ENCODE assay signal across 8 cellular contexts in genomic region chr7:22726345-22726848, GRCh38. TPM values are rescaled to one million over a fixed set of nuclear protein-coding genes. Genes with fewer than 3 reads are reported as not detected.
A peak's percentile ranks its signal among the peaks of the same experiment; 100 is the strongest.
DNase-seq lines count a peak whose midpoint lies in the region; ATAC-seq, FAIRE-seq and TF ChIP-seq lines count a peak whose summit lies in the region.

No MANE protein-coding gene starts in this region.

- peak overlapping the region; percentile 65 for H3K9ac ChIP-seq in IMR-90 (ENCODE audit: low read depth, low read length)

- no peaks in the 10 kb centered on the region for H3K27me3 ChIP-seq in IMR-90 (ENCODE audit: control insufficient read depth, insufficient read depth, low read length)

- H2BK5ac ChIP-seq in IMR-90 (ENCODE audit: low read depth, low read length, poor library complexity, severe bottlenecking), result peak overlapping the region; percentile 98

- H2BK120ac ChIP-seq in IMR-90 (ENCODE audit: low read depth, low read length), result peak overlapping the region; percentile 95

- ATAC-seq in GM21619 (IDR thresholded peaks at IDR 0.05; ENCODE audit: unreplicated experiment) (peak; percentile 62), IMR-90 (ENCODE audit: low read depth) (peak; percentile 53)

- H3K27ac ChIP-seq in IMR-90 (ENCODE audit: insufficient read depth, low read length) (peak overlapping the region; percentile 97), adipose tissue (ENCODE audit: low read depth, low read length) (peak overlapping the region; percentile 11), skin epidermis (peak overlapping the region in 13 of 21 experiments; percentile 3 to 80 (median 56))

- H3K4ac ChIP-seq in IMR-90 (ENCODE audit: low read depth, low read length), result peak overlapping the region; percentile 92

- peak overlapping the region; percentile 85 for H2AFZ ChIP-seq in IMR-90 (replicated peaks; ENCODE audit: low read length, poor library complexity)

- in situ Hi-C loops in IMR-90 (cut with MboI; ENCODE audit: low sequenced_read_pairs), result no loop called here

- H3K36me3 ChIP-seq in IMR-90 (ENCODE audit: control insufficient read depth, insufficient read depth, low read length), result peaks cover 18% of the 10 kb centered on the region

- H4K20me1 ChIP-seq in IMR-90 (ENCODE audit: insufficient read depth, low read length), result no peaks in the 10 kb centered on the region

- H3K4me3 ChIP-seq in IMR-90 (ENCODE audit: insufficient read depth, low read depth, low read length) (no peak overlapping the region), skin epidermis (peak overlapping the region in 3 of 7 experiments; percentile 6 to 26 (median 24))

- peak overlapping the region; percentile 74 for H3K14ac ChIP-seq in IMR-90 (replicated peaks; ENCODE audit: low read depth, low read length)

- peak overlapping the region; percentile 95 for H2AK5ac ChIP-seq in IMR-90 (ENCODE audit: low read depth, low read length)

- POLR2A ChIA-PET in IMR-90 (lab: Charles Lee; ENCODE audit: unreplicated experiment), result interaction anchor here (0.6 to 3.3 kb wide), 11 partner anchors 31 to 451 kb away, joined by 3 to 38 read pairs (median 3); no protein-coding TSS in a partner anchor

- H2BK15ac ChIP-seq in IMR-90 (ENCODE audit: low read depth, low read length), result peak overlapping the region; percentile 90; the same call in 2 of the 3 replicates

- CTCF ChIA-PET in IMR-90 (lab: Yijun Ruan, JAX), result interaction anchor here (0.6 to 4.4 kb wide), 23 partner anchors 8 to 380 kb away, joined by 3 to 37 read pairs (median 5); no protein-coding TSS in a partner anchor

- H3K9me3 ChIP-seq in IMR-90 (ENCODE audit: control insufficient read depth, insufficient read depth, low read length), result no peaks in the 10 kb centered on the region

- peak overlapping the region; percentile 88 for H3K4me2 ChIP-seq in IMR-90 (ENCODE audit: low read depth, low read length)

- WGBS in IMR-90 (ENCODE audit: extremely low coverage in 2 of 2, insufficient read length in 1 of 2), 2 experiments, result 20% methylated on average over 1 of the region's 7 CpGs; no CpG with 5 or more reads in 1 of the 2 experiments
- 8 to 12% (median 10%) methylated on average over 7 of the region's 7 CpGs for WGBS in adipose tissue, 3 donors

- peak; percentile 93 for TF ChIP-seq RAD21 in IMR-90 (IDR thresholded peaks at IDR 0.05; ENCODE audit: low read length)

- intact Hi-C loops in IMR-90 (cut with micrococcal nuclease), result loop anchor here (1.0 to 5.0 kb wide), 7 partner anchors 56 to 346 kb away; no protein-coding TSS in a partner anchor

- H3K9me1 ChIP-seq in IMR-90 (ENCODE audit: insufficient read depth, low read length), result peaks cover 28% of the 10 kb centered on the region

- BruUV-seq in IMR-90 (replicated peaks; lab: Mats Ljungman, UMichigan), result TSS peak; percentile 65

- peak overlapping the region; percentile 78 for H3K18ac ChIP-seq in IMR-90 (ENCODE audit: low read depth, low read length)

- FAIRE-seq in G401.6 (lab: Jason Lieb, UNC), result peak; percentile 94

- H3K23ac ChIP-seq in IMR-90 (ENCODE audit: low read depth, low read length), result peak overlapping the region; percentile 79

- TF ChIP-seq POLR2A in IMR-90 (IDR thresholded peaks at IDR 0.05; ENCODE audit: low read depth, low read length), result no peak

- dilution Hi-C loops in IMR-90 (cut with HindIII; ENCODE audit: low sequenced_read_pairs, unreplicated experiment), result no loop called here

- peak; percentile 73 for TF ChIP-seq CTCF in IMR-90 (conservative IDR thresholded peaks at IDR 0.05; ENCODE audit: low read depth, low read length)

- H4K91ac ChIP-seq in IMR-90 (ENCODE audit: insufficient read depth, low read depth, low read length), result peak overlapping the region; percentile 83

- H3K79me1 ChIP-seq in IMR-90 (ENCODE audit: low read depth in 1 of 2, low read length in 2 of 2), result peaks cover 13 to 56% of the 10 kb centered on the region in 2 experiments

- peak; percentile 90 for DNase-seq in IMR-90
- DNase-seq in SKM-1 (lab: John Stamatoyannopoulos, UW; ENCODE audit: unreplicated experiment), result peak; percentile 55
- DNase-seq in iPS DF 4.7 (ENCODE audit: extremely low read depth, low spot score), result peak; percentile 83
- no peak for DNase-seq in cortex of kidney (lab: John Stamatoyannopoulos, UW)

- H4K8ac ChIP-seq in IMR-90 (ENCODE audit: low read depth in 2 of 2, low read length in 2 of 2), result peak overlapping the region; percentile 94

- peak overlapping the region; percentile 63 for H4K5ac ChIP-seq in IMR-90 (ENCODE audit: low read depth, low read length)

- peaks cover 23% of the 10 kb centered on the region for H3K4me1 ChIP-seq in IMR-90 (ENCODE audit: control insufficient read depth, insufficient read depth, low read length)

- peak overlapping the region; percentile 95 for H2BK20ac ChIP-seq in IMR-90 (ENCODE audit: low read depth, low read length)

- peak overlapping the region; percentile 2 for H2AK9ac ChIP-seq in IMR-90 (replicated peaks; ENCODE audit: low read depth, low read length, poor library complexity)

- H3K56ac ChIP-seq in IMR-90 (ENCODE audit: extremely low read depth, insufficient read depth, low read length), result peak overlapping the region; percentile 98

TF ChIP-seq in IMR-90, 13 proteins besides CTCF, POLR2A, EP300 and RAD21:
- TF ChIP-seq MAZ (IDR thresholded peaks at IDR 0.05; ENCODE audit: borderline replicate concordance, low read depth, low read length) (no peak), USF2 (IDR thresholded peaks at IDR 0.05; ENCODE audit: low read depth, low read length) (no peak), RFX5 (IDR thresholded peaks at IDR 0.05; ENCODE audit: low read depth, low read length) (no peak), SMC3 (IDR thresholded peaks at IDR 0.05; ENCODE audit: low read depth, low read length) (peak; percentile 90), CHD1 (IDR thresholded peaks at IDR 0.05; ENCODE audit: low read depth, low read length) (no peak)

RNA-seq across cellular contexts. Expression of gene IL6, which starts 0.6 kb away (rescaled TPM):
- 15.2 and 18.3 TPM in 2 replicates for total RNA-seq in IMR-90 (2012; rRNA removed)
- polyA plus RNA-seq in IMR-90 (2012; rRNA removed) (45.2 and 50.8 TPM in 2 replicates), adipose tissue (100 to 1,000 TPM in 1 of 3 donors, 10 to 100 TPM in 1, 1 to 10 TPM in 1; 2.9 to 921 (median 80.3) TPM)
- 52.3 and 73.8 TPM in 2 replicates for polyA plus RNA-seq in IMR-90 (2012; cell fraction: cytosol; rRNA removed)
- polyA plus RNA-seq in IMR-90 (2012; cell fraction: nucleus; rRNA removed; ENCODE audit: low replicate concordance), result 136 and 310 TPM in 2 replicates

Comparison
In these comparisons a context has a peak if more than half of its experiments do, and no peak if none do; other contexts are left out.
1. H3K27ac ChIP-seq: peak in every context shown above with its lines; median percentile 97 in IMR-90; 56 in skin epidermis; 11 in adipose tissue.